In the genomic region with DNA sequence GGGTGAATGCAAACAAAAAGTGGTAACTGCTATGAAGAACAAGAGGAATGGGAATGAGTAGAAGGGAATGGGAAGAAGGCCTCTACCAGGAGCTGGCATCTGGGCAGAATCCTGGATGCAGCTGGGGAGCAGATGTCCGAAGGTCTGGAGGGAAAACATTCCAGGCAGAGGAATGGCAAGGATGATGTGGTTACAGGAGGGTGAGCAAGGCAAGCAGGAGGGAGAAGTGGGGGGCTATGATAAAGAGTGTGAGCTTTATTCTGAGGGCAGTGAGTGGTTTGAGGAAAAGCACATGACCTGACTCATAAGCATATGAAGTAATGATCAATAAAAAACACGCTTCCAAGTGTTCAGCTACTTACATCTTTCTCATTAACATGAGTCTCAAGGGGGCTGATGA, we compare ENCODE assay signal across 23 cellular contexts. TPM values are rescaled to one million over a fixed set of nuclear protein-coding genes. Genes with fewer than 3 reads are reported as not detected.
"Had no signal": no experiment of that assay in that cellular context is flagged by ENCODE, and none has a peak within 500 bp of the region (broad histone marks: within the 10 kb centered on the region; RNA-seq: fewer than 3 reads in every experiment).

No MANE protein-coding gene starts in this region.

- H3K9me3 ChIP-seq: left ventricle myocardium inferior, mucosa of descending colon, neutrophil, tibial nerve, vagina had no signal

- H2AFZ ChIP-seq: parathyroid adenoma had no signal

- H3K27me3 ChIP-seq: neutrophil, tibial nerve, vagina had no signal

- H3K9me3 Mint-ChIP-seq: activated T-cell treated with anti-CD3 and anti-CD28 coated beads, Interleukin-2, amount 50 U/mL, for 4 hours; effector memory CD8-positive, alpha-beta T cell; natural killer cell had no signal

- ATAC-seq: activated CD8-positive, alpha-beta memory T cell treated with anti-CD3 and anti-CD28 coated beads, Interleukin-2, amount 10 ng/mL, durations not matched to agents 7 days and 5 days; activated T-cell treated with anti-CD3 and anti-CD28 coated beads, Interleukin-2, amount 50 U/mL, for 4 hours; effector memory CD8-positive, alpha-beta T cell; mucosa of descending colon; natural killer cell had no signal

- H3K79me2 ChIP-seq: parathyroid adenoma had no signal

- H3K27ac Mint-ChIP-seq: activated CD8-positive, alpha-beta memory T cell treated with anti-CD3 and anti-CD28 coated beads, Interleukin-2, amount 10 ng/mL, durations not matched to agents 7 days and 5 days; effector memory CD8-positive, alpha-beta T cell had no signal

- H3K4me3 ChIP-seq: left ventricle myocardium inferior, mucosa of descending colon, tibial nerve, vagina had no signal

- H3K9ac ChIP-seq: parathyroid adenoma had no signal

- H3K4me1 ChIP-seq: left ventricle myocardium inferior, parathyroid adenoma, tibial nerve, vagina had no signal

- DNase-seq: activated CD4-positive, alpha-beta T cell treated with anti-CD3 and anti-CD28 coated beads for 1 hour; activated CD4-positive, alpha-beta T cell treated with anti-CD3 and anti-CD28 coated beads, Interleukin-2, amount 50 U/mL, for 4 hours; activated CD8-positive, alpha-beta memory T cell treated with anti-CD3 and anti-CD28 coated beads, Interleukin-2, amount 10 ng/mL, durations not matched to agents 7 days and 5 days; activated effector memory CD4-positive, alpha-beta T cell treated with anti-CD3 and anti-CD28 coated beads, Interleukin-2, amount 50 U/mL, for 16 hours; activated T-cell treated with anti-CD3 and anti-CD28 coated beads, Interleukin-2, amount 50 U/mL, for 4 hours; aorta; dermis blood vessel endothelial cell; effector memory CD8-positive, alpha-beta T cell; kidney; left ventricle myocardium inferior; mucosa of descending colon; natural killer cell; stimulated activated CD4-positive, alpha-beta T cell treated with anti-CD3 and anti-CD28 coated beads, Interleukin-12 subunit alpha, Interleukin-12 subunit beta, amount 100 ng/mL, for 4 hours; stimulated activated CD4-positive, alpha-beta T cell treated with anti-CD3 and anti-CD28 coated beads, Interleukin-2, amount 100 ng/mL, for 24 hours; substantia nigra; T1000 had no signal

- H3K27ac ChIP-seq: epithelial cell of prostate, left ventricle myocardium inferior, neutrophil, parathyroid adenoma, tibial nerve, vagina, VCaP had no signal

RNA-seq across cellular contexts. Expression of gene ACSBG1, which starts 48.0 kb away (rescaled TPM):
- total RNA-seq: activated T-cell treated with anti-CD3 and anti-CD28 coated beads, Interleukin-2, amount 50 U/mL, for 4 hours; aorta; chondrocyte; dermis blood vessel endothelial cell had no signal

RNA-seq across cellular contexts. Expression of gene CRABP1, which starts 57.8 kb away (rescaled TPM):
- total RNA-seq: activated CD8-positive, alpha-beta memory T cell treated with anti-CD3 and anti-CD28 coated beads, Interleukin-2, amount 10 ng/mL, durations not matched to agents 7 days and 5 days; activated T-cell treated with anti-CD3 and anti-CD28 coated beads, Interleukin-2, amount 50 U/mL, for 4 hours; chondrocyte; dermis blood vessel endothelial cell; kidney; left ventricle myocardium inferior; natural killer cell; vagina had no signal
- polyA plus RNA-seq: aorta had no signal
